ENCODE assay signal across 1 cellular context in genomic region chr6:24401458-24401857, GRCh38.
TF ChIP-seq lines count a peak whose summit lies in the region.

No MANE protein-coding gene starts in this region.

TF ChIP-seq in H1, 55 proteins besides CTCF, POLR2A, EP300 and RAD21:
- TF ChIP-seq TEAD4 (IDR thresholded peaks at IDR 0.05; ENCODE audit: low read depth, low read length) = peak; percentile 96
- no peak for TF ChIP-seq NRF1 (IDR thresholded peaks at IDR 0.05; ENCODE audit: low read depth, low read length)
- peak; percentile 52; the same call in 1 of the 2 replicates for TF ChIP-seq POLR2AphosphoS5 (IDR thresholded peaks at IDR 0.05; ENCODE audit: low read depth, low read length)
